ENCODE assay signal across 1 cellular context in the genomic region with DNA sequence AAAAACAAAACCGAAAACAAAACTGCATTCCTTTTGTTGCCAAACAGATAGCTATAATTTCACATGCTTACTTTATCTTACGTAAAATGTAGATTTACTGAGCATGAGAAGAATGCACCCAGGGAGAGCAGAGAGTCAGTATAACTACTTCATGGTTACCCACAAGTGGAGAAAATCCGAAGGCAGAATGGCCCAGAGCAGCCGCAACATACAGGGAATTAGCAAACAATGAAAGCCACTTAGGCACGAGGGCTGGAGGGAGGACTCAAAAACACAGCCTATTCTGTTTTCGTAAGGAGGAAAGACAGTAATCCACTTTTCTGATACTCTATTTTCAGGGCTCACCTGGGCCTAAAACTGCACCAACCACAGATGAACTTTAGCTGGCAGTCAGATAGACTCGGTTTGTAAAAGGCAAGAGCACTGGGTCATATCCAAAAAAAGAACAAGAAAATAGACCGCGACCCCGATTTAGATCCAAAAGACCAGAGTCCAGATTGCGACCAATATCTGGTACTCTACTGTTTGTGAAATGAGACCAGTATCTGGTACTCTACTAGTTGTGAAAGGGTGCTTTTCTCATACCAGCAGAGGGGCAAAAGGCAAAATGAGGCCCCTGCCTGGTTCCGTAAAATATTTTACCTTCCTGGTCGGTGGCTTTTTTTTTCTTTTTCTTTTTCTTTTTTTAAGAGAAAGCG.
TF ChIP-seq lines count a peak whose summit lies in the region.

No MANE protein-coding gene starts in this region.

TF ChIP-seq in GM23338, 12 proteins besides CTCF, POLR2A, EP300 and RAD21:
- TF ChIP-seq, protein P1, sequence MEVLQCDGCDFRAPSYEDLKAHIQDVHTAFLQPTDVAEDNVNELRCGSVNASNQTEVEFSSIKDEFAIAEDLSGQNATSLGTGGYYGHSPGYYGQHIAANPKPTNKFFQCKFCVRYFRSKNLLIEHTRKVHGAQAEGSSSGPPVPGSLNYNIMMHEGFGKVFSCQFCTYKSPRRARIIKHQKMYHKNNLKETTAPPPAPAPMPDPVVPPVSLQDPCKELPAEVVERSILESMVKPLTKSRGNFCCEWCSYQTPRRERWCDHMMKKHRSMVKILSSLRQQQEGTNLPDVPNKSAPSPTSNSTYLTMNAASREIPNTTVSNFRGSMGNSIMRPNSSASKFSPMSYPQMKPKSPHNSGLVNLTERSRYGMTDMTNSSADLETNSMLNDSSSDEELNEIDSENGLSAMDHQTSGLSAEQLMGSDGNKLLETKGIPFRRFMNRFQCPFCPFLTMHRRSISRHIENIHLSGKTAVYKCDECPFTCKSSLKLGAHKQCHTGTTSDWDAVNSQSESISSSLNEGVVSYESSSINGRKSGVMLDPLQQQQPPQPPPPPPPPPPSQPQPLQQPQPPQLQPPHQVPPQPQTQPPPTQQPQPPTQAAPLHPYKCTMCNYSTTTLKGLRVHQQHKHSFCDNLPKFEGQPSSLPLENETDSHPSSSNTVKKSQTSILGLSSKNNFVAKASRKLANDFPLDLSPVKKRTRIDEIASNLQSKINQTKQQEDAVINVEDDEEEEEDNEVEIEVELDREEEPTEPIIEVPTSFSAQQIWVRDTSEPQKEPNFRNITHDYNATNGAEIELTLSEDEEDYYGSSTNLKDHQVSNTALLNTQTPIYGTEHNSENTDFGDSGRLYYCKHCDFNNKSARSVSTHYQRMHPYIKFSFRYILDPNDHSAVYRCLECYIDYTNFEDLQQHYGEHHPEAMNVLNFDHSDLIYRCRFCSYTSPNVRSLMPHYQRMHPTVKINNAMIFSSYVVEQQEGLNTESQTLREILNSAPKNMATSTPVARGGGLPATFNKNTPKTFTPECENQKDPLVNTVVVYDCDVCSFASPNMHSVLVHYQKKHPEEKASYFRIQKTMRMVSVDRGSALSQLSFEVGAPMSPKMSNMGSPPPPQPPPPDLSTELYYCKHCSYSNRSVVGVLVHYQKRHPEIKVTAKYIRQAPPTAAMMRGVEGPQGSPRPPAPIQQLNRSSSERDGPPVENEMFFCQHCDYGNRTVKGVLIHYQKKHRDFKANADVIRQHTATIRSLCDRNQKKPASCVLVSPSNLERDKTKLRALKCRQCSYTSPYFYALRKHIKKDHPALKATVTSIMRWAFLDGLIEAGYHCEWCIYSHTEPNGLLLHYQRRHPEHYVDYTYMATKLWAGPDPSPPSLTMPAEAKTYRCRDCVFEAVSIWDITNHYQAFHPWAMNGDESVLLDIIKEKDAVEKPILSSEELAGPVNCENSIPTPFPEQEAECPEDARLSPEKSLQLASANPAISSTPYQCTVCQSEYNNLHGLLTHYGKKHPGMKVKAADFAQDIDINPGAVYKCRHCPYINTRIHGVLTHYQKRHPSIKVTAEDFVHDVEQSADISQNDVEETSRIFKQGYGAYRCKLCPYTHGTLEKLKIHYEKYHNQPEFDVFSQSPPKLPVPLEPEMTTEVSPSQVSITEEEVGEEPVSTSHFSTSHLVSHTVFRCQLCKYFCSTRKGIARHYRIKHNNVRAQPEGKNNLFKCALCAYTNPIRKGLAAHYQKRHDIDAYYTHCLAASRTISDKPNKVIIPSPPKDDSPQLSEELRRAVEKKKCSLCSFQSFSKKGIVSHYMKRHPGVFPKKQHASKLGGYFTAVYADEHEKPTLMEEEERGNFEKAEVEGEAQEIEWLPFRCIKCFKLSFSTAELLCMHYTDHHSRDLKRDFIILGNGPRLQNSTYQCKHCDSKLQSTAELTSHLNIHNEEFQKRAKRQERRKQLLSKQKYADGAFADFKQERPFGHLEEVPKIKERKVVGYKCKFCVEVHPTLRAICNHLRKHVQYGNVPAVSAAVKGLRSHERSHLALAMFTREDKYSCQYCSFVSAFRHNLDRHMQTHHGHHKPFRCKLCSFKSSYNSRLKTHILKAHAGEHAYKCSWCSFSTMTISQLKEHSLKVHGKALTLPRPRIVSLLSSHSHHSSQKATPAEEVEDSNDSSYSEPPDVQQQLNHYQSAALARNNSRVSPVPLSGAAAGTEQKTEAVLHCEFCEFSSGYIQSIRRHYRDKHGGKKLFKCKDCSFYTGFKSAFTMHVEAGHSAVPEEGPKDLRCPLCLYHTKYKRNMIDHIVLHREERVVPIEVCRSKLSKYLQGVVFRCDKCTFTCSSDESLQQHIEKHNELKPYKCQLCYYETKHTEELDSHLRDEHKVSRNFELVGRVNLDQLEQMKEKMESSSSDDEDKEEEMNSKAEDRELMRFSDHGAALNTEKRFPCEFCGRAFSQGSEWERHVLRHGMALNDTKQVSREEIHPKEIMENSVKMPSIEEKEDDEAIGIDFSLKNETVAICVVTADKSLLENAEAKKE (CRISPR knock-in tag; IDR thresholded peaks at IDR 0.05): no peak
- no peak for TF ChIP-seq EZH2phosphoT487 (IDR thresholded peaks at IDR 0.05; ENCODE audit: unreplicated experiment)
- TF ChIP-seq EZH2 (IDR thresholded peaks at IDR 0.05; ENCODE audit: low read depth, unreplicated experiment): no peak
- TF ChIP-seq JUNB (IDR thresholded peaks at IDR 0.05; ENCODE audit: unreplicated experiment): no peak
- no peak for TF ChIP-seq ZNF114 (CRISPR knock-in tag; IDR thresholded peaks at IDR 0.05)
